ENCODE assay signal across 8 cellular contexts in the genomic region with DNA sequence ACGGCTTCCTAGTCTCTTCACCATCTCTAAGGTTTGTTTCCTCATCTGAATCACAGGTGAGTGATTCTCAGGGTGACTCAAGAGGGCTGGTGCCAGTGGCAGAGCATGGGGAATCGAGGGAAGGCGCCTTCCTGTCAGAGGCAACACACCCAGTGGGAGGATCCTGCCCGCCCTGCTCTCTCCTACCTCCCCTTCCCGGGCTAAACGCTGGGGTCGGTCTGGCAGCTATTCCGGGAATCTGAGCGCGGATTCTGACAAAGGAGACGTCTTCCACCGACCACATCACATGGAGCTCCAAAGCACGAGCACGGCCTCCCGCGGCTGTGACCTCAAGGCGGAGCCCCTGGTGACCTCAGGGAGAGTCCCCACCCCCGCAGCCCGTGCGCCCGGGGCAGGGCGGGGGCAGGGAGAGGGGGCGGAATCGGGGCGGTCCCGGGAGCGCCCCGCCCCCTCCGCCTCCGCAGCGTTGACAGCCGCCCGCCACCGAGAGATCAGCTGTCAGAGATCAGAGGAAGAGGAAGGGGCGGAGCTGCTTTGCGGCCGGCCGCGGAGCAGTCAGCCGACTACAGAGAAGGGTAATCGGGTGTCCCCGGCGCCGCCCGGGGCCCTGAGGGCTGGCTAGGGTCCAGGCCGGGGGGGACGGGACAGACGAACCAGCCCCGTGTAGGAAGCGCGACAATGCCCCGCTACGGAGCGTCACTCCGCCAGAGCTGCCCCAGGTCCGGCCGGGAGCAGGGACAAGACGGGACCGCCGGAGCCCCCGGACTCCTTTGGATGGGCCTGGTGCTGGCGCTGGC. TPM values are rescaled to one million over a fixed set of nuclear protein-coding genes. Genes with fewer than 3 reads are reported as not detected.
DNase-seq lines count a peak whose midpoint lies in the region; ATAC-seq and TF ChIP-seq lines count a peak whose summit lies in the region.

Gene SMPD1 (plus strand): TSS at position 554 of the 797 bp plus-strand sequence. CDS start 125 bp downstream, at position 679.

- no peak for TF ChIP-seq CTCF in fibroblast of mammary gland (conservative IDR thresholded peaks at IDR 0.05; ENCODE audit: control insufficient read depth, insufficient read depth, low read depth, low read length)

- H3K9me3 Mint-ChIP-seq in activated T-helper 2 cell treated with anti-CD3 and anti-CD28 coated beads, Interferon-gamma antibody, Interleukin-2, Interleukin-4, amounts not matched to agents 10 μg/mL and 5 μg/mL and 100 μg/mL, durations not matched to agents 14 hours and 24 hours and 36 hours = no peaks in the 10 kb centered on the region
- no peaks in the 10 kb centered on the region for H3K9me3 Mint-ChIP-seq in naive thymus-derived CD8-positive, alpha-beta T cell
- H3K9me3 Mint-ChIP-seq in stimulated activated naive B cell treated with anti-CD40 and anti-IgM and Interleukin-4, amounts not matched to agents 10 μg/mL and 1 μg/mL and 100 μg/mL, for 72 hours = no peaks in the 10 kb centered on the region

- H3K4me3 Mint-ChIP-seq in activated T-helper 2 cell treated with anti-CD3 and anti-CD28 coated beads, Interferon-gamma antibody, Interleukin-2, Interleukin-4, amounts not matched to agents 10 μg/mL and 5 μg/mL and 100 μg/mL, durations not matched to agents 14 hours and 24 hours and 36 hours (ENCODE audit: low read depth) = peak within 1 kb of the TSS; percentile 87
- H3K4me3 Mint-ChIP-seq in naive thymus-derived CD8-positive, alpha-beta T cell = peak within 1 kb of the TSS; percentile 91 to 97 (median 93)
- H3K4me3 Mint-ChIP-seq in stimulated activated naive B cell treated with anti-CD40 and anti-IgM and Interleukin-4, amounts not matched to agents 10 μg/mL and 1 μg/mL and 100 μg/mL, for 72 hours = peak within 1 kb of the TSS; percentile 91 to 93

- peak; percentile 90 for DNase-seq in Daoy (ENCODE audit: low read depth)
- DNase-seq in GM23248 = peak; percentile 84
- DNase-seq in Karpas-422 = peak; percentile 95
- peak; percentile 90 for DNase-seq in RPMI8226
- DNase-seq in activated T-helper 2 cell treated with anti-CD3 and anti-CD28 coated beads, Interferon-gamma antibody, Interleukin-2, Interleukin-4, amounts not matched to agents 10 μg/mL and 5 μg/mL and 100 μg/mL, durations not matched to agents 14 hours and 24 hours and 36 hours (ENCODE audit: low spot score) = peak; percentile 89
- DNase-seq in fibroblast of mammary gland (ENCODE audit: low read depth) = peak; percentile 82
- peak; percentile 90 to 97 (median 92) for DNase-seq in naive thymus-derived CD8-positive, alpha-beta T cell
- peak; percentile 87 for DNase-seq in stimulated activated naive B cell treated with anti-CD40 and anti-IgM and Interleukin-4, amounts not matched to agents 10 μg/mL and 1 μg/mL and 100 μg/mL, for 72 hours

- H3K27ac ChIP-seq in GM23248 = peak within 1 kb of the TSS; percentile 47
- H3K27ac ChIP-seq in Karpas-422 (ENCODE audit: low read length) = no peak within 1 kb of the TSS

- no peaks in the 10 kb centered on the region for H3K9me3 ChIP-seq in GM23248 (ENCODE audit: low read depth)
- no peaks in the 10 kb centered on the region for H3K9me3 ChIP-seq in Karpas-422 (ENCODE audit: low read length)

- 1% methylated on average over 34 to 47 of the region's 62 CpGs for WGBS in GM23248 (ENCODE audit: low coverage in 1 of 2, low lambda C conversion rate in 2 of 2, missing lambda C conversion rate in 2 of 2), 2 experiments

- peak within 1 kb of the TSS; percentile 76 for H2AFZ ChIP-seq in GM23248
- H2AFZ ChIP-seq in Karpas-422 (ENCODE audit: low read length) = peak within 1 kb of the TSS; percentile 99

- no peaks in the 10 kb centered on the region for H4K20me1 ChIP-seq in GM23248 (ENCODE audit: insufficient read depth)
- H4K20me1 ChIP-seq in Karpas-422 (ENCODE audit: insufficient read depth, low read depth, low read length) = no peaks in the 10 kb centered on the region

- no peaks in the 10 kb centered on the region for H3K27me3 Mint-ChIP-seq in activated T-helper 2 cell treated with anti-CD3 and anti-CD28 coated beads, Interferon-gamma antibody, Interleukin-2, Interleukin-4, amounts not matched to agents 10 μg/mL and 5 μg/mL and 100 μg/mL, durations not matched to agents 14 hours and 24 hours and 36 hours (ENCODE audit: low read depth)
- no peaks in the 10 kb centered on the region for H3K27me3 Mint-ChIP-seq in naive thymus-derived CD8-positive, alpha-beta T cell
- H3K27me3 Mint-ChIP-seq in stimulated activated naive B cell treated with anti-CD40 and anti-IgM and Interleukin-4, amounts not matched to agents 10 μg/mL and 1 μg/mL and 100 μg/mL, for 72 hours = no peaks in the 10 kb centered on the region

- POLR2A ChIA-PET in naive thymus-derived CD8-positive, alpha-beta T cell (lab: Charles Lee) = interaction anchor here (0.6 to 13.1 kb wide), 17 partner anchors 11 to 356 kb away, joined by 3 to 358 read pairs (median 4); partner anchors contain the start of genes APBB1, ARFIP2, HPX and MRPL17

- H3K27me3 ChIP-seq in GM23248 (replicated peaks; ENCODE audit: insufficient read depth) = no peaks in the 10 kb centered on the region
- H3K27me3 ChIP-seq in Karpas-422 (ENCODE audit: low read length) = no peaks in the 10 kb centered on the region

- H3K4me3 ChIP-seq in GM23248 = peak within 1 kb of the TSS; percentile 83
- peak within 1 kb of the TSS; percentile 85 for H3K4me3 ChIP-seq in Karpas-422 (ENCODE audit: low read length)
- peak within 1 kb of the TSS; percentile 77 for H3K4me3 ChIP-seq in fibroblast of mammary gland (ENCODE audit: control insufficient read depth, low read depth, low read length)

- H3F3A ChIP-seq in GM23248 (ENCODE audit: insufficient read depth) = peaks cover 27% of the 10 kb centered on the region

- ATAC-seq in naive thymus-derived CD8-positive, alpha-beta T cell = peak; percentile 83 to 85
- peak; percentile 94 to 95 for ATAC-seq in stimulated activated naive B cell treated with anti-CD40 and anti-IgM and Interleukin-4, amounts not matched to agents 10 μg/mL and 1 μg/mL and 100 μg/mL, for 72 hours (replicated peaks)

- no peaks in the 10 kb centered on the region for H3K36me3 ChIP-seq in GM23248 (ENCODE audit: low read depth)
- H3K36me3 ChIP-seq in Karpas-422 (ENCODE audit: insufficient read depth, low read length) = no peaks in the 10 kb centered on the region

- no peaks in the 10 kb centered on the region for H3K9me2 ChIP-seq in GM23248 (ENCODE audit: insufficient read depth)
- no peaks in the 10 kb centered on the region for H3K9me2 ChIP-seq in Karpas-422 (replicated peaks; ENCODE audit: insufficient read depth, low read length)

- peak within 1 kb of the TSS; percentile 98 for H3K27ac Mint-ChIP-seq in activated T-helper 2 cell treated with anti-CD3 and anti-CD28 coated beads, Interferon-gamma antibody, Interleukin-2, Interleukin-4, amounts not matched to agents 10 μg/mL and 5 μg/mL and 100 μg/mL, durations not matched to agents 14 hours and 24 hours and 36 hours
- H3K27ac Mint-ChIP-seq in naive thymus-derived CD8-positive, alpha-beta T cell = peak within 1 kb of the TSS; percentile 96 to 99 (median 98)
- peak within 1 kb of the TSS; percentile 98 for H3K27ac Mint-ChIP-seq in stimulated activated naive B cell treated with anti-CD40 and anti-IgM and Interleukin-4, amounts not matched to agents 10 μg/mL and 1 μg/mL and 100 μg/mL, for 72 hours

- peaks cover 24% of the 10 kb centered on the region for H3K4me1 Mint-ChIP-seq in activated T-helper 2 cell treated with anti-CD3 and anti-CD28 coated beads, Interferon-gamma antibody, Interleukin-2, Interleukin-4, amounts not matched to agents 10 μg/mL and 5 μg/mL and 100 μg/mL, durations not matched to agents 14 hours and 24 hours and 36 hours (ENCODE audit: low read depth)
- peaks cover 35 to 82% (median 67%) of the 10 kb centered on the region in 4 donors for H3K4me1 Mint-ChIP-seq in naive thymus-derived CD8-positive, alpha-beta T cell
- peaks cover 30 to 50% of the 10 kb centered on the region in 2 donors for H3K4me1 Mint-ChIP-seq in stimulated activated naive B cell treated with anti-CD40 and anti-IgM and Interleukin-4, amounts not matched to agents 10 μg/mL and 1 μg/mL and 100 μg/mL, for 72 hours

- peaks cover 12% of the 10 kb centered on the region for H3K4me1 ChIP-seq in GM23248 (ENCODE audit: insufficient read depth)
- H3K4me1 ChIP-seq in Karpas-422 (ENCODE audit: low read length) = peaks cover 17% of the 10 kb centered on the region

- intact Hi-C loops in activated T-helper 2 cell treated with anti-CD3 and anti-CD28 coated beads, Interferon-gamma antibody, Interleukin-2, Interleukin-4, amounts not matched to agents 10 μg/mL and 5 μg/mL and 100 μg/mL, durations not matched to agents 14 hours and 24 hours and 36 hours (cut with micrococcal nuclease) = loop anchor here (1.0 to 5.0 kb wide), 6 partner anchors 12 to 223 kb away; partner anchors contain the start of genes APBB1, ARFIP2, CAVIN3 and TAF10

- H3K79me2 ChIP-seq in GM23248 (ENCODE audit: insufficient read depth) (peaks cover 5% of the 10 kb centered on the region; the same call in 1 of the 2 replicates), Karpas-422 (ENCODE audit: low read length) (no peaks in the 10 kb centered on the region)

- H3K9ac ChIP-seq in GM23248 = peak within 1 kb of the TSS; percentile 84
- peak within 1 kb of the TSS; percentile 89 for H3K9ac ChIP-seq in Karpas-422 (ENCODE audit: low read length)

- in situ Hi-C loops in GM23248 (cut with MboI) = loop anchor here (10.0 kb wide), 1 partner anchor 55 kb away; the partner anchor contains the start of gene HPX

- peaks cover 27% of the 10 kb centered on the region for H3K36me3 Mint-ChIP-seq in activated T-helper 2 cell treated with anti-CD3 and anti-CD28 coated beads, Interferon-gamma antibody, Interleukin-2, Interleukin-4, amounts not matched to agents 10 μg/mL and 5 μg/mL and 100 μg/mL, durations not matched to agents 14 hours and 24 hours and 36 hours (ENCODE audit: low read depth)
- peaks cover 0 to 28% (median 3%) of the 10 kb centered on the region in 3 donors for H3K36me3 Mint-ChIP-seq in naive thymus-derived CD8-positive, alpha-beta T cell
- H3K36me3 Mint-ChIP-seq in stimulated activated naive B cell treated with anti-CD40 and anti-IgM and Interleukin-4, amounts not matched to agents 10 μg/mL and 1 μg/mL and 100 μg/mL, for 72 hours = peaks cover 13 to 18% of the 10 kb centered on the region in 2 donors

- H3K4me2 ChIP-seq in GM23248 (ENCODE audit: unreplicated experiment) (peak within 1 kb of the TSS; percentile 89), Karpas-422 (ENCODE audit: low read depth, low read length, poor library complexity, severe bottlenecking) (peak within 1 kb of the TSS; percentile 93)

RNA-seq across cellular contexts. Expression of gene SMPD1, which starts in this region (rescaled TPM):
- 7.5 and 10.9 TPM in 2 replicates for total RNA-seq in Daoy (2014; rRNA removed; shearing (Covaris generic))
- 70.1 and 87.8 TPM in 2 replicates for total RNA-seq in GM23248 (2014; rRNA removed; shearing (Covaris generic))
- 67.9 and 72.3 TPM in 2 replicates for polyA plus RNA-seq in GM23248 (2016; fragmentation: Nextera tagmentation; extraction: Ambion mirVana)
- total RNA-seq in Karpas-422 (2014; rRNA removed; shearing (Covaris generic); ENCODE audit: low replicate concordance) = 2.3 and 2.9 TPM in 2 replicates
- 15.4 and 16.0 TPM in 2 replicates for total RNA-seq in activated T-helper 2 cell treated with anti-CD3 and anti-CD28 coated beads, Interferon-gamma antibody, Interleukin-2, Interleukin-4, amounts not matched to agents 10 μg/mL and 5 μg/mL and 100 μg/mL, durations not matched to agents 14 hours and 24 hours and 36 hours
- 10 to 100 TPM; 54.8 to 62.0 TPM for total RNA-seq in naive thymus-derived CD8-positive, alpha-beta T cell
- 10 to 100 TPM; 22.4 to 32.6 (median 31.7) TPM for polyA plus RNA-seq in naive thymus-derived CD8-positive, alpha-beta T cell
